In genomic region chr18:48934400-48934707, GRCh38 we compare ENCODE assay signal across 10 cellular contexts. TPM values are rescaled to one million over a fixed set of nuclear protein-coding genes. Genes with fewer than 3 reads are reported as not detected.
A peak's percentile ranks its signal among the peaks of the same experiment; 100 is the strongest.
DNase-seq lines count a peak whose midpoint lies in the region; ATAC-seq, FAIRE-seq and TF ChIP-seq lines count a peak whose summit lies in the region.
"Had no signal": no experiment of that assay in that cellular context is flagged by ENCODE, and none has a peak within 500 bp of the region (broad histone marks: within the 10 kb centered on the region; RNA-seq: fewer than 3 reads in every experiment).

No MANE protein-coding gene starts in this region.

- no peak overlapping the region for H2AFZ ChIP-seq in HepG2 (ENCODE audit: low read length)

- H3K27me3 Mint-ChIP-seq in type B pancreatic cell: no peaks in the 10 kb centered on the region

- no peaks in the 10 kb centered on the region for H3K27me3 ChIP-seq in liver (ENCODE audit: control insufficient read depth in 4 of 4, insufficient read depth in 4 of 4, low read length in 3 of 4)
- H3K27me3 ChIP-seq in HepG2 (ENCODE audit: control insufficient read depth in 1 of 2, insufficient read depth in 2 of 2, low read length in 2 of 2): no peaks in the 10 kb centered on the region
- no peaks in the 10 kb centered on the region for H3K27me3 ChIP-seq in adipocyte (replicated peaks; ENCODE audit: control insufficient read depth, insufficient read depth, low read length)
- no peaks in the 10 kb centered on the region for H3K27me3 ChIP-seq in vagina

- no peak for TF ChIP-seq RAD21 in liver (IDR thresholded peaks at IDR 0.05)
- no peak for TF ChIP-seq RAD21 in HepG2 (CRISPR knock-in tag; IDR thresholded peaks at IDR 0.05)

- H3K36me3 ChIP-seq in liver (ENCODE audit: control insufficient read depth in 4 of 4, insufficient read depth in 3 of 4, low read depth in 1 of 4, low read length in 3 of 4): peaks cover 0 to 2% (median 0%) of the 10 kb centered on the region in 4 donors
- peaks cover 10 to 43% of the 10 kb centered on the region in 2 experiments; a peak in 4 of 5 replicates for H3K36me3 ChIP-seq in HepG2 (replicated peaks in 1 of 2; ENCODE audit: control insufficient read depth in 1 of 2, insufficient read depth in 2 of 2, low read length in 2 of 2)
- H3K36me3 ChIP-seq in adipocyte (ENCODE audit: control insufficient read depth, insufficient read depth, low read length, severe bottlenecking): peaks cover 5% of the 10 kb centered on the region
- no peaks in the 10 kb centered on the region for H3K36me3 ChIP-seq in vagina

- DNase-seq in HepG2 (ENCODE audit: low spot score) (no peak), adipocyte (ENCODE audit: low read depth) (no peak), medulla oblongata (ENCODE audit: extremely low spot score) (peak; percentile 74), vagina (ENCODE audit: extremely low spot score in 2 of 2) (no peak), NCI-H446 treated with DMSO at 0.1 percent for 48 hours (lab: John Stamatoyannopoulos, UW) (no peak), type B pancreatic cell (ENCODE audit: extremely low spot score, unreplicated experiment) (no peak)
- DNase-seq: NCI-H1417 treated with DMSO at 0.1 percent for 48 hours; stimulated activated CD4-positive, alpha-beta T cell treated with anti-CD3 and anti-CD28 coated beads, Interleukin-2, amount 100 ng/mL, for 48 hours had no signal

- H3K4me1 ChIP-seq in liver (ENCODE audit: control insufficient read depth in 4 of 4, insufficient read depth in 4 of 4, low read length in 3 of 4) (peaks cover 40 to 82% (median 67%) of the 10 kb centered on the region in 4 donors), HepG2 (ENCODE audit: insufficient read depth, low read length) (peaks cover 97% of the 10 kb centered on the region), adipocyte (ENCODE audit: control insufficient read depth, insufficient read depth, low read length) (peaks cover 92% of the 10 kb centered on the region), vagina (peaks cover 100% of the 10 kb centered on the region)

- peaks cover 67% of the 10 kb centered on the region for H4K20me1 ChIP-seq in HepG2 (ENCODE audit: insufficient read depth, low read length)

- BruUV-seq in HepG2 (replicated peaks; lab: Mats Ljungman, UMichigan): no TSS peak

- no peak for ATAC-seq in HepG2
- ATAC-seq in HG02870 (IDR thresholded peaks at IDR 0.05; ENCODE audit: unreplicated experiment): no peak

- peaks cover 92% of the 10 kb centered on the region for H3K79me2 ChIP-seq in HepG2 (ENCODE audit: insufficient read depth, low read length)

- no peak for FAIRE-seq in HepG2 (lab: Jason Lieb, UNC)

- H3K27ac ChIP-seq in liver (ENCODE audit: low read depth in 1 of 2, low read length in 2 of 2) (peak overlapping the region; percentile 73 to 85), HepG2 (ENCODE audit: extremely low read length, insufficient read depth, low read length) (no peak overlapping the region), vagina (peak overlapping the region; percentile 94)

- POLR2A ChIA-PET in HepG2 (lab: Yijun Ruan, JAX): interaction anchor here (0.9 to 1.2 kb wide), 2 partner anchors 14 to 31 kb away, joined by 4 read pairs; no protein-coding TSS in a partner anchor

- H3K9ac ChIP-seq in liver (ENCODE audit: low read depth in 1 of 2, low read length in 2 of 2) (peak overlapping the region in 1 of 2 donors; percentile 11), HepG2 (ENCODE audit: insufficient read depth, low read depth, low read length) (no peak overlapping the region), adipocyte (ENCODE audit: low read length) (peak overlapping the region; percentile 76)

- in situ Hi-C loops in HepG2 (cut with HindIII; ENCODE audit: extremely low pct_ligation_motif_present, low pct_unique_long_range_greater_than_20kb): no loop called here

- peaks cover 82% of the 10 kb centered on the region for H3K4me1 Mint-ChIP-seq in type B pancreatic cell (ENCODE audit: unreplicated experiment)

- no peak overlapping the region for H3K4me3 Mint-ChIP-seq in type B pancreatic cell

- TF ChIP-seq EP300 in HepG2 (IDR thresholded peaks at IDR 0.05; ENCODE audit: low read depth in 2 of 2, low read length in 2 of 2): no peak
- TF ChIP-seq EP300 in HepG2 (CRISPR knock-in tag; IDR thresholded peaks at IDR 0.05; ENCODE audit: borderline replicate concordance): no peak

- H3K9me3 ChIP-seq in liver (ENCODE audit: control insufficient read depth in 4 of 4, low read length in 3 of 4) (no peaks in the 10 kb centered on the region), HepG2 (ENCODE audit: low read length) (no peaks in the 10 kb centered on the region), adipocyte (ENCODE audit: control insufficient read depth, low read length) (no peaks in the 10 kb centered on the region), vagina (no peaks in the 10 kb centered on the region)

- intact Hi-C loops in HepG2 (cut with micrococcal nuclease; ENCODE audit: unreplicated experiment): no loop called here
- intact Hi-C loops in vagina (cut with DNase I): no loop called here

- H3K4me3 ChIP-seq in liver (ENCODE audit: low read depth in 1 of 3, low read length in 3 of 3): no peak overlapping the region
- H3K4me3 ChIP-seq in HepG2 (replicated peaks in 1 of 3; ENCODE audit: insufficient read depth in 1 of 3, low read depth in 2 of 3, low read length in 3 of 3): no peak overlapping the region
- H3K4me3 ChIP-seq in adipocyte (ENCODE audit: low read length): peak overlapping the region; percentile 52
- peak overlapping the region; percentile 1 to 8 for H3K4me3 ChIP-seq in vagina

- CTCF ChIA-PET in HepG2 (lab: Yijun Ruan, JAX; ENCODE audit: low intra/inter-chr PET ratio, low total read pairs): no interaction called here

- no peak overlapping the region; the same call in 1 of the 2 replicates for H3K4me2 ChIP-seq in HepG2 (ENCODE audit: low read depth, low read length)

- TF ChIP-seq CTCF in liver (IDR thresholded peaks at IDR 0.05; ENCODE audit: low read depth, low read length, missing input control) (no peak), HepG2 (CRISPR knock-in tag; IDR thresholded peaks at IDR 0.05) (no peak), vagina (IDR thresholded peaks at IDR 0.05) (no peak), type B pancreatic cell (conservative IDR thresholded peaks at IDR 0.05) (no peak)

- H3K27ac Mint-ChIP-seq in type B pancreatic cell: no peak overlapping the region

- WGBS in liver: 74% methylated on average over 4 of the region's 4 CpGs
- WGBS in HepG2 (ENCODE audit: low lambda C conversion rate): 96% methylated on average over 4 of the region's 4 CpGs

- H3K36me3 Mint-ChIP-seq in type B pancreatic cell: peaks cover 21% of the 10 kb centered on the region

- no peak for TF ChIP-seq POLR2A in HepG2 (IDR thresholded peaks at IDR 0.05; ENCODE audit: insufficient read depth in 1 of 2, low read depth in 2 of 2, low read length in 2 of 2)
- no peak for TF ChIP-seq POLR2A in vagina (IDR thresholded peaks at IDR 0.05)

- no peaks in the 10 kb centered on the region for H3K9me3 Mint-ChIP-seq in type B pancreatic cell

TF ChIP-seq in liver, 16 proteins besides CTCF, POLR2A, EP300 and RAD21 (continues in another document):
- TF ChIP-seq JUND (IDR thresholded peaks at IDR 0.05): no peak
- TF ChIP-seq FOXA1 (IDR thresholded peaks at IDR 0.05): no peak
- no peak for TF ChIP-seq HNF4G (IDR thresholded peaks at IDR 0.05)
- TF ChIP-seq YY1 (IDR thresholded peaks at IDR 0.05): no peak
- no peak for TF ChIP-seq TAF1 (conservative IDR thresholded peaks at IDR 0.05)
- no peak for TF ChIP-seq NR2F2 (IDR thresholded peaks at IDR 0.05)
- no peak for TF ChIP-seq GABPA (IDR thresholded peaks at IDR 0.05 in 1 of 2, conservative IDR thresholded peaks at IDR 0.05 in 1 of 2)
- no peak for TF ChIP-seq EGR1 (IDR thresholded peaks at IDR 0.05; ENCODE audit: low read depth in 2 of 2)

TF ChIP-seq in HepG2, 621 proteins besides CTCF, POLR2A, EP300 and RAD21 (continues in another document):
- TF ChIP-seq POGK (CRISPR knock-in tag; conservative IDR thresholded peaks at IDR 0.05): no peak

RNA-seq across cellular contexts. Expression of gene SMAD7, which starts 16.4 kb away (rescaled TPM):
- 10 to 100 TPM in 1 of 2 donors, 1 to 10 TPM in 1; 9.4 to 11.8 TPM for total RNA-seq in liver
- 10 to 100 TPM in 1 of 2 donors, 1 to 10 TPM in 1; 3.2 to 10.7 TPM for polyA plus RNA-seq in liver
- total RNA-seq in HepG2 (2016; rRNA removed; fragmentation: Illumina TruSeq; extraction: Trizol): 18.7 and 24.7 TPM in 2 replicates
- total RNA-seq in HepG2 (2016; cell fraction: cytosol; rRNA removed; fragmentation: Illumina TruSeq; extraction: Trizol; ENCODE audit: low read depth): 3.3 TPM in 2 replicates
- total RNA-seq in HepG2 (2016; cell fraction: insoluble cytoplasmic fraction; rRNA removed; fragmentation: Illumina TruSeq; extraction: Trizol): 17.7 and 26.0 TPM in 2 replicates
- 12.5 and 14.2 TPM in 2 replicates for total RNA-seq in HepG2 (2016; cell fraction: membrane; rRNA removed; fragmentation: Illumina TruSeq; extraction: Trizol)
- total RNA-seq in HepG2 (2016; cell fraction: nucleus; rRNA removed; fragmentation: Illumina TruSeq; extraction: Trizol): 22.7 and 23.8 TPM in 2 replicates
- 15.8 and 17.4 TPM in 2 replicates for polyA plus RNA-seq in HepG2 (2011; rRNA removed)
- polyA plus RNA-seq in HepG2 (2011; cell fraction: cytosol; rRNA removed): 15.1 and 16.9 TPM in 2 replicates
- 16.5 and 25.6 TPM in 2 replicates for polyA plus RNA-seq in HepG2 (2011; cell fraction: nucleus; rRNA removed)
- polyA plus RNA-seq in HepG2 (2012): 5.6 and 8.5 TPM in 2 replicates
- polyA plus RNA-seq in HepG2 (2016; cell fraction: cytosol; fragmentation: Illumina TruSeq; extraction: Trizol; ENCODE audit: low read depth): 1.4 and 2.1 TPM in 2 replicates
- 15.7 and 17.1 TPM in 2 replicates for polyA plus RNA-seq in HepG2 (2016; cell fraction: insoluble cytoplasmic fraction; fragmentation: Illumina TruSeq; extraction: Trizol; ENCODE audit: low read depth)
- polyA plus RNA-seq in HepG2 (2016; cell fraction: membrane; fragmentation: Illumina TruSeq; extraction: Trizol; ENCODE audit: low read depth): 4.9 TPM in 2 replicates
- 40.0 and 43.9 TPM in 2 replicates for polyA plus RNA-seq in HepG2 (2016; cell fraction: nucleus; fragmentation: Illumina TruSeq; extraction: Trizol; ENCODE audit: insufficient read depth, low read depth)
- 38.7 and 47.8 TPM in 2 replicates for polyA minus RNA-seq in HepG2 (2011; rRNA and poly(A)+ RNA removed; ENCODE audit: low replicate concordance)
- 11.5 and 17.8 TPM in 2 replicates for polyA minus RNA-seq in HepG2 (2011; cell fraction: cytosol; rRNA and poly(A)+ RNA removed)
- 14.8 and 26.3 TPM in 2 replicates for polyA minus RNA-seq in HepG2 (2011; cell fraction: nucleus; rRNA and poly(A)+ RNA removed)
- total RNA-seq in vagina: 34.1 TPM
- total RNA-seq in type B pancreatic cell (ENCODE audit: low replicate concordance): 17.8 and 30.9 TPM in 2 replicates

Comparison
In these comparisons a context has a peak if more than half of its experiments do, and no peak if none do; other contexts are left out.
1. H3K4me3 ChIP-seq: peak in adipocyte (single experiment) and vagina (2 of 2); none in liver (0 of 3) and HepG2 (0 of 3).